In genomic region chr1:167328306-167328705, GRCh38 we compare ENCODE assay signal across 1 cellular context.
TF ChIP-seq lines count a peak whose summit lies in the region.

No MANE protein-coding gene starts in this region.

TF ChIP-seq in H1, 55 proteins besides CTCF, POLR2A, EP300 and RAD21:
- TF ChIP-seq SRF (IDR thresholded peaks at IDR 0.05; ENCODE audit: low read depth, low read length) = no peak
- TF ChIP-seq SP1 (IDR thresholded peaks at IDR 0.05; ENCODE audit: low read depth, low read length) = 0 out of 2 replicates have a peak, but pooled peaks have one; percentile 9
- TF ChIP-seq MAFK (IDR thresholded peaks at IDR 0.05; ENCODE audit: low read depth, low read length) = no peak
